Comparison of ENCODE assay signal across 12 cellular contexts in genomic region chr1:183097438-183098051, GRCh38.
DNase-seq lines count a peak whose midpoint lies in the region; ATAC-seq and TF ChIP-seq lines count a peak whose summit lies in the region.
"Had no signal": no experiment of that assay in that cellular context is flagged by ENCODE, and none has a peak within 500 bp of the region (broad histone marks: within the 10 kb centered on the region; RNA-seq: fewer than 3 reads in every experiment).

No MANE protein-coding gene starts in this region.

- H3K4me1 Mint-ChIP-seq in H9 = peaks cover 20 to 33% of the 10 kb centered on the region in 2 experiments

- H4K8ac ChIP-seq in H9 (replicated peaks; ENCODE audit: insufficient read length, low read depth, low read length) = no peak overlapping the region

- no peak overlapping the region for H2AFZ ChIP-seq in H9 (ENCODE audit: low read length)

- H4K91ac ChIP-seq in H9 (ENCODE audit: insufficient read length, low read depth, low read length) = no peak overlapping the region

- no peak overlapping the region for H2BK20ac ChIP-seq in H9 (ENCODE audit: low read depth, low read length, poor library complexity, severe bottlenecking)

- no peak overlapping the region for H2BK15ac ChIP-seq in H9 (ENCODE audit: low read depth, low read length)

- no peaks in the 10 kb centered on the region for H3K79me1 ChIP-seq in H9 (ENCODE audit: insufficient read depth, low read depth, low read length, poor library complexity, severe bottlenecking)

- WGBS in H9 (ENCODE audit: extremely low coverage, insufficient read length, low lambda C conversion rate) = no CpG with 5 or more reads among the region's 3 CpGs
- 10% methylated on average over 3 of the region's 3 CpGs for WGBS in gastroesophageal sphincter (ENCODE audit: low coverage in 1 of 2), 2 donors
- 37 to 63% (median 49%) methylated on average over 3 of the region's 3 CpGs for WGBS in stomach, 5 donors

- H3K27ac Mint-ChIP-seq in H9 = no peak overlapping the region; a peak in 1 of 7 replicates
- H3K27ac Mint-ChIP-seq: mesothelial cell of epicardium had no signal

- H3K27ac ChIP-seq in H9 (ENCODE audit: insufficient read length, low read depth, low read length) = peak overlapping the region; percentile 55
- H3K27ac ChIP-seq in RWPE2 (ENCODE audit: poor library complexity, severe bottlenecking) = peak overlapping the region; percentile 46
- peak overlapping the region; percentile 47 to 72 (median 64) for H3K27ac ChIP-seq in gastroesophageal sphincter
- H3K27ac ChIP-seq in stomach = peak overlapping the region; percentile 23 to 72 (median 65)

- DNase-seq in H9 = no peak
- DNase-seq in RWPE2 (ENCODE audit: low spot score) = no peak
- no peak for DNase-seq in stomach
- DNase-seq in NCI-H524 treated with DMSO at 0.1 percent for 48 hours (lab: John Stamatoyannopoulos, UW) = no peak
- DNase-seq: activated effector memory CD4-positive, alpha-beta T cell treated with Interleukin-2 at 50 U/mL for 16 hours; stimulated activated CD4-positive, alpha-beta T cell treated with anti-CD3 and anti-CD28 coated beads, Interleukin-12 subunit alpha, Interleukin-12 subunit beta, amount 100 ng/mL, for 4 hours; stimulated activated naive CD8-positive, alpha-beta T cell treated with anti-CD3 and anti-CD28 coated beads, Interleukin-15, Interleukin-2, amounts not matched to agents 100 U/mL and 50 U/mL, for 24 hours had no signal

- no peak overlapping the region for H4K5ac ChIP-seq in H9 (ENCODE audit: insufficient read length, low read depth, low read length)

- peak overlapping the region; percentile 39; the same call in 1 of the 2 replicates for H3K14ac ChIP-seq in H9 (ENCODE audit: insufficient read depth, low read length)

- H2BK5ac ChIP-seq in H9 (ENCODE audit: insufficient read length, low read length) = no peak overlapping the region

- TF ChIP-seq POLR2A in gastroesophageal sphincter (IDR thresholded peaks at IDR 0.05) (no peak), stomach (IDR thresholded peaks at IDR 0.05) (no peak)

- H3K27me3 ChIP-seq in H9 (ENCODE audit: insufficient read depth, low read length) (no peaks in the 10 kb centered on the region), RWPE2 (ENCODE audit: insufficient read depth, poor library complexity, severe bottlenecking) (no peaks in the 10 kb centered on the region), gastroesophageal sphincter (no peaks in the 10 kb centered on the region), stomach (no peaks in the 10 kb centered on the region)

- intact Hi-C loops in stomach (cut with DNase I; ENCODE audit: low total_unique reads) = no loop called here

- TF ChIP-seq EP300 in gastroesophageal sphincter (IDR thresholded peaks at IDR 0.05) (no peak), stomach (IDR thresholded peaks at IDR 0.05) (no peak)

- H3K56ac ChIP-seq in H9 (ENCODE audit: insufficient read length, low read depth, low read length) = no peak overlapping the region

- H3K4me1 ChIP-seq in H9 (ENCODE audit: insufficient read depth, low read length) = peaks cover 24% of the 10 kb centered on the region
- H3K4me1 ChIP-seq in RWPE2 (ENCODE audit: insufficient read depth, poor library complexity, severe bottlenecking) = peaks cover 34% of the 10 kb centered on the region
- peaks cover 37 to 96% (median 47%) of the 10 kb centered on the region in 3 donors for H3K4me1 ChIP-seq in gastroesophageal sphincter
- peaks cover 27 to 79% (median 52%) of the 10 kb centered on the region in 4 donors for H3K4me1 ChIP-seq in stomach

- H3K4ac ChIP-seq in H9 (ENCODE audit: low read depth, low read length) = no peak overlapping the region; the same call in 1 of the 2 replicates

- H3K36me3 ChIP-seq in RWPE2 (ENCODE audit: low read depth) (peaks cover 11% of the 10 kb centered on the region; the same call in 1 of the 2 replicates), gastroesophageal sphincter (peaks cover 0 to 4% of the 10 kb centered on the region in 2 donors), stomach (no peaks in the 10 kb centered on the region)

- H3K36me3 Mint-ChIP-seq in H9 (ENCODE audit: insufficient read depth in 1 of 3, low read depth in 3 of 3) = no peaks in the 10 kb centered on the region
- H3K36me3 Mint-ChIP-seq: mesothelial cell of epicardium had no signal

- H4K20me1 ChIP-seq in H9 (ENCODE audit: control insufficient read depth, insufficient read depth, insufficient read length) = no peaks in the 10 kb centered on the region

- no peak overlapping the region for H3K4me3 Mint-ChIP-seq in H9
- H3K4me3 Mint-ChIP-seq: mesothelial cell of epicardium had no signal

- ATAC-seq in RWPE2 (ENCODE audit: low read depth) = no peak; the same call in 2 of the 3 replicates
- ATAC-seq in gastroesophageal sphincter = no peak
- no peak for ATAC-seq in HG03378 (IDR thresholded peaks at IDR 0.05; ENCODE audit: unreplicated experiment)
- no peak for ATAC-seq in HG03442 (IDR thresholded peaks at IDR 0.05; ENCODE audit: unreplicated experiment)
- no peak for ATAC-seq in HG03135 (IDR thresholded peaks at IDR 0.05; ENCODE audit: unreplicated experiment)
- ATAC-seq: stimulated activated naive CD8-positive, alpha-beta T cell treated with anti-CD3 and anti-CD28 coated beads, Interleukin-15, Interleukin-2, amounts not matched to agents 100 U/mL and 50 U/mL, for 24 hours had no signal

- H3K4me3 ChIP-seq in RWPE2 (ENCODE audit: severe bottlenecking) = no peak overlapping the region
- no peak overlapping the region for H3K4me3 ChIP-seq in gastroesophageal sphincter
- no peak overlapping the region for H3K4me3 ChIP-seq in stomach

- H3K23ac ChIP-seq in H9 (ENCODE audit: insufficient read length, low read depth, low read length) = no peak overlapping the region

- H3K23me2 ChIP-seq in H9 (ENCODE audit: insufficient read length, low read depth, low read length, poor library complexity, severe bottlenecking) = no peaks in the 10 kb centered on the region

- no peaks in the 10 kb centered on the region for H3K27me3 Mint-ChIP-seq in H9 (ENCODE audit: low read depth)

- no peaks in the 10 kb centered on the region for H3K9me3 ChIP-seq in H9 (ENCODE audit: control insufficient read depth, low read depth, low read length)
- no peaks in the 10 kb centered on the region for H3K9me3 ChIP-seq in RWPE2 (ENCODE audit: severe bottlenecking)
- no peaks in the 10 kb centered on the region for H3K9me3 ChIP-seq in gastroesophageal sphincter
- H3K9me3 ChIP-seq in stomach = no peaks in the 10 kb centered on the region

- H2AK5ac ChIP-seq in H9 (ENCODE audit: insufficient read length, low read length) = no peak overlapping the region

- H2BK120ac ChIP-seq in H9 (ENCODE audit: low read depth, low read length, poor library complexity, severe bottlenecking) = no peak overlapping the region

- no peak overlapping the region for H3K9ac ChIP-seq in H9 (ENCODE audit: extremely low read depth, insufficient read length, low read length)

- no peak overlapping the region for H3K18ac ChIP-seq in H9 (ENCODE audit: insufficient read length, low read depth, low read length)

- peaks cover 2% of the 10 kb centered on the region; the same call in 1 of the 2 replicates for H3K79me2 ChIP-seq in H9 (ENCODE audit: insufficient read depth, low read length)

- H3K9me3 Mint-ChIP-seq in H9 = no peaks in the 10 kb centered on the region
- H3K9me3 Mint-ChIP-seq: mesothelial cell of epicardium had no signal

- no peak overlapping the region for H3T11ph ChIP-seq in H9 (ENCODE audit: low read length)

- TF ChIP-seq CTCF in H9 (conservative IDR thresholded peaks at IDR 0.05) (no peak), RWPE2 (IDR thresholded peaks at IDR 0.05; ENCODE audit: poor library complexity, severe bottlenecking) (no peak), gastroesophageal sphincter (IDR thresholded peaks at IDR 0.05) (no peak), stomach (IDR thresholded peaks at IDR 0.05) (no peak)

- no peak overlapping the region for H2BK12ac ChIP-seq in H9 (ENCODE audit: insufficient read length, low read depth, low read length)

- no peak overlapping the region for H3K4me2 ChIP-seq in H9 (ENCODE audit: insufficient read depth, insufficient read length, low read length)
